ENCODE assay signal across 9 cellular contexts in genomic region chr7:154832557-154833138, GRCh38.
DNase-seq lines count a peak whose midpoint lies in the region; FAIRE-seq lines count a peak whose summit lies in the region.
"Had no signal": no experiment of that assay in that cellular context is flagged by ENCODE, and none has a peak within 500 bp of the region (broad histone marks: within the 10 kb centered on the region; RNA-seq: fewer than 3 reads in every experiment).

No MANE protein-coding gene starts in this region.

- H3K27me3 ChIP-seq in MG63 (no peaks in the 10 kb centered on the region), small intestine (ENCODE audit: control insufficient read depth in 2 of 2, insufficient read depth in 2 of 2, low read length in 2 of 2) (no peaks in the 10 kb centered on the region)

- FAIRE-seq in small intestine (lab: Jason Lieb, UNC): no peak

- DNase-seq in NCI-H345 (lab: John Stamatoyannopoulos, UW): peak; percentile 38
- no peak for DNase-seq in NCI-H345 treated with DMSO at 0.1 percent for 48 hours (lab: John Stamatoyannopoulos, UW; ENCODE audit: unreplicated experiment)
- peak; percentile 30 for DNase-seq in MG63
- DNase-seq in cerebellar cortex (ENCODE audit: low spot score): peak; percentile 22
- DNase-seq in small intestine: peak; percentile 63
- no peak for DNase-seq in DMS79 treated with DMSO at 0.1 percent for 48 hours (lab: John Stamatoyannopoulos, UW)
- DNase-seq in NCI-H1436 (lab: John Stamatoyannopoulos, UW): no peak
- no peak for DNase-seq in NCI-H1694 (lab: John Stamatoyannopoulos, UW)
- DNase-seq: NCI-H1048 had no signal

- WGBS in small intestine, 3 donors: 55 to 64% (median 58%) methylated on average over 12 of the region's 12 CpGs

- H3K27ac ChIP-seq in small intestine (ENCODE audit: low read depth in 1 of 2, low read length in 1 of 2): no peak overlapping the region

- no peaks in the 10 kb centered on the region for H3K9me3 ChIP-seq in MG63
- H3K9me3 ChIP-seq in small intestine (ENCODE audit: control insufficient read depth, low read depth): no peaks in the 10 kb centered on the region

- no peaks in the 10 kb centered on the region for H3K4me1 ChIP-seq in small intestine (ENCODE audit: control insufficient read depth in 2 of 2, insufficient read depth in 1 of 2, low read depth in 1 of 2, low read length in 1 of 2)

- H3K4me3 ChIP-seq in MG63: no peak overlapping the region
- no peak overlapping the region for H3K4me3 ChIP-seq in small intestine (ENCODE audit: low read depth in 1 of 2, low read length in 2 of 2)

- H3K36me3 ChIP-seq in MG63 (no peaks in the 10 kb centered on the region), small intestine (ENCODE audit: control insufficient read depth in 2 of 2, insufficient read depth in 2 of 2, low read length in 2 of 2) (no peaks in the 10 kb centered on the region)

Comparison
In these comparisons a context has a peak if more than half of its experiments do, and no peak if none do; other contexts are left out.
1. DNase-seq: peak in NCI-H345 (single experiment), MG63 (single experiment), cerebellar cortex (single experiment) and small intestine (single experiment); none in NCI-H345 treated with DMSO at 0.1 percent for 48 hours (single experiment), DMS79 treated with DMSO at 0.1 percent for 48 hours (single experiment), NCI-H1436 (single experiment) and NCI-H1694 (single experiment).